In the genomic region with DNA sequence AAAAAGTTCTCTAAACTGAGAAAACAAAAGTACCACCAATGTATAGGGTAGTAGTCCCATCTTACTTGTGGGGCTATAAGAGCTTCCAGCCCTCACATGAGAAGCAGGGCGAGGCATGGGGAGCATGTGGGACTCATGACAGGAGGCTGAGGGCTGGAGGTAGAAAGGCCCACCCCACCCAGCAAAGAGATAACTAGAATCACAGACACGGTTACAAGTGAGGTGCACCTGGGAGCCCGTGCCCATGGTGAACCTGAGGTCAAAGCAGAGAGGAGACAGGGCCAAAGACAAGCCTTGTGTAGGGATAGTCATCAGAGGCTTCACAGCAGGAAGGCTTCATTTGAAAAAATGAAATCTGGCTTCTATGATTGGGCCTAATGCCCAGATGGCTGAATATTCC, we compare ENCODE assay signal across 35 cellular contexts. TPM values are rescaled to one million over a fixed set of nuclear protein-coding genes. Genes with fewer than 3 reads are reported as not detected.
"Had no signal": no experiment of that assay in that cellular context is flagged by ENCODE, and none has a peak within 500 bp of the region (broad histone marks: within the 10 kb centered on the region; RNA-seq: fewer than 3 reads in every experiment).

No MANE protein-coding gene starts in this region.

- H3K4me1 ChIP-seq: adrenal gland, ascending aorta, body of pancreas, breast epithelium had no signal

- H3K27ac ChIP-seq: adrenal gland, ascending aorta, body of pancreas, brain microvascular endothelial cell, breast epithelium, cardiac muscle cell had no signal

- H3K27me3 ChIP-seq: adrenal gland, ascending aorta, body of pancreas, brain microvascular endothelial cell, breast epithelium, cardiac muscle cell had no signal

- H3K36me3 ChIP-seq: adrenal gland, ascending aorta, brain microvascular endothelial cell, breast epithelium, cardiac muscle cell had no signal

- FAIRE-seq: astrocyte, bronchial epithelial cell had no signal

- DNase-seq: activated effector memory CD4-positive, alpha-beta T cell treated with anti-CD3 and anti-CD28 coated beads, Interleukin-2, amount 50 U/mL, for 16 hours; activated effector memory CD4-positive, alpha-beta T cell treated with Interleukin-2 at 50 U/mL for 16 hours; activated gamma-delta T cell; activated gamma-delta T cell treated with Interleukin-2 at 50 U/mL for 16 hours; activated naive CD4-positive, alpha-beta T cell; activated naive CD4-positive, alpha-beta T cell treated with anti-CD3 and anti-CD28 coated beads for 36 hours; activated naive CD4-positive, alpha-beta T cell treated with anti-CD3 and anti-CD28 coated beads, Interleukin-2, amount 10 ng/mL, durations not matched to agents 7 days and 5 days; activated naive CD4-positive, alpha-beta T cell treated with anti-CD3 and anti-CD28 coated beads, Interleukin-2, amount 50 U/mL, for 16 hours; activated naive CD4-positive, alpha-beta T cell treated with Interleukin-2 at 50 U/mL for 16 hours; activated naive CD8-positive, alpha-beta T cell treated with anti-CD3 and anti-CD28 coated beads for 36 hours; activated naive CD8-positive, alpha-beta T cell treated with anti-CD3 and anti-CD28 coated beads, Interleukin-2, amount 10 ng/mL, durations not matched to agents 7 days and 5 days; activated naive CD8-positive, alpha-beta T cell treated with anti-CD3 and anti-CD28 coated beads, Interleukin-2, amount 50 U/mL, for 24 hours; activated T-cell treated with anti-CD3 and anti-CD28 coated beads, Interleukin-2, amount 50 U/mL, for 1 hour; activated T-cell treated with anti-CD3 and anti-CD28 coated beads, Interleukin-2, amount 50 U/mL, for 24 hours; activated T-cell treated with anti-CD3 and anti-CD28 coated beads, Interleukin-2, amount 50 U/mL, for 4 hours; activated T-cell treated with anti-CD3 and anti-CD28 coated beads, Interleukin-2, amount 50 U/mL, for 48 hours; activated T-cell treated with anti-CD3 and anti-CD28 coated beads, Interleukin-2, amount 50 U/mL, for 72 hours; adrenal gland; amniotic stem cell; amygdala; anterior cingulate cortex; aorta; body of pancreas; brain microvascular endothelial cell; central memory CD4-positive, alpha-beta T cell; cerebellar nuclear complex had no signal

- H3K4me3 ChIP-seq: adrenal gland, ascending aorta, body of pancreas, breast epithelium, cardiac muscle cell had no signal

- H3K9me3 ChIP-seq: adrenal gland, ascending aorta, body of pancreas, breast epithelium had no signal

- ATAC-seq: activated naive CD4-positive, alpha-beta T cell treated with anti-CD3 and anti-CD28 coated beads, Interleukin-2, amount 50 U/mL, for 72 hours; activated naive CD8-positive, alpha-beta T cell treated with anti-CD3 and anti-CD28 coated beads, Interleukin-2, amount 50 U/mL, for 24 hours; activated T-cell treated with anti-CD3 and anti-CD28 coated beads, Interleukin-2, amount 50 U/mL, for 4 hours; activated T-cell treated with anti-CD3 and anti-CD28 coated beads, Interleukin-2, amount 50 U/mL, for 72 hours; activated T-helper 17 cell treated with anti-CD3 and anti-CD28 coated beads, Interleukin-2, amount 50 U/mL, for 72 hours; body of pancreas had no signal

RNA-seq across cellular contexts. Expression of a gene that starts 55.4 kb away (rescaled TPM):
- total RNA-seq: activated naive CD4-positive, alpha-beta T cell treated with anti-CD3 and anti-CD28 coated beads for 36 hours; activated naive CD4-positive, alpha-beta T cell treated with anti-CD3 and anti-CD28 coated beads, Interleukin-2, amount 50 U/mL, for 72 hours; activated naive CD8-positive, alpha-beta T cell treated with anti-CD3 and anti-CD28 coated beads for 36 hours; activated naive CD8-positive, alpha-beta T cell treated with anti-CD3 and anti-CD28 coated beads, Interleukin-2, amount 10 ng/mL, durations not matched to agents 7 days and 5 days; activated T-cell treated with anti-CD3 and anti-CD28 coated beads, Interleukin-2, amount 50 U/mL, for 4 hours; activated T-cell treated with anti-CD3 and anti-CD28 coated beads, Interleukin-2, amount 50 U/mL, for 72 hours; activated T-helper 1 cell treated with anti-CD3 and anti-CD28 coated beads, Interleukin-12 subunit alpha, Interleukin-12 subunit beta, Interleukin-2, Interleukin-4 antibody, amounts not matched to agents 30 ng/mL and 10 ng/mL and 1 ng/mL, durations not matched to agents 14 hours and 24 hours and 36 hours; activated T-helper 17 cell treated with anti-CD3 and anti-CD28 coated beads, Interleukin-2, amount 50 U/mL, for 72 hours; activated T-helper 2 cell treated with anti-CD3 and anti-CD28 coated beads, Interferon-gamma antibody, Interleukin-2, Interleukin-4, amounts not matched to agents 10 μg/mL and 5 μg/mL and 100 μg/mL, durations not matched to agents 14 hours and 24 hours and 36 hours; adrenal gland; aorta; ascending aorta; astrocyte; body of pancreas; bronchial epithelial cell had no signal
- polyA plus RNA-seq: adrenal gland, aorta had no signal
